In the genomic region with DNA sequence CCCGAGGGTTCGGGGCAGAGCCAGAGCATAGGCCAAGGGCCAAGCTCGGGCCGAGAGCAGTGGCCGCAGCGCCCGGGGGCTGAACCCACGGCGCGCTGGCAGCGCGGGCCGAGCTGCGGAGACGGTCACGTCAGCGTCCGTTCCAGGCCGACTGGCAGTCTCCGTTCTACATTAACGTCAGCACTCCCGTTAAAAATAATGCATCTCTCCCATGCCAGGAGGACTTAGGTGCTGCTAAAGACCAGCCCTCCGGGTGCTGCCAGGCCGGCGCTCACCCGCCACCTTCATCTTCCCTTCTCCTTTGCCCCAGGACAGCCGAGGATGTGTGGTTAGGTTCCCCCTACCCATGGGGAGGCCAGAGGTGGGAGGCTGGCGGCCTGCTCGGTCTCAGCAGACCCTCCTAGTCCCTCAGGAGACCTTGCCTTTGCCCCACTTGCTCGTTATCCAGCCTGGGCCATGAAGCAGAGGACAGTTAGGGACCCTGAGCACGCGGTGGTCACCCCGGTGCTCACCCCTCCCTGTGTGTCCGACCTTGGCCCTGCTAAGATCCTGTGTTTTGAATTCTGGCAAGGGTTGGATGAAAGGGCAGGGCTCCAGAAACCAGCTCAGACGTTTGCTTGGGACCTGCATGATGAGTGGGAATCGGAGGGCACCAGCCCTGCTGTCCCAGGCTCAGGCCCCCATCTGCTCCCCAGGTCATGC, we compare ENCODE assay signal across 8 cellular contexts. TPM values are rescaled to one million over a fixed set of nuclear protein-coding genes. Genes with fewer than 3 reads are reported as not detected.
A peak's percentile ranks its signal among the peaks of the same experiment; 100 is the strongest.
DNase-seq lines count a peak whose midpoint lies in the region; ATAC-seq and TF ChIP-seq lines count a peak whose summit lies in the region.

No MANE protein-coding gene starts in this region.

- H3K9me3 ChIP-seq in gastrocnemius medialis = no peaks in the 10 kb centered on the region

- H3K27me3 Mint-ChIP-seq in activated naive CD8-positive, alpha-beta T cell treated with anti-CD3 and anti-CD28 coated beads for 36 hours = peaks cover 14% of the 10 kb centered on the region

- DNase-seq in ACHN (peak; percentile 52), GM13977 (ENCODE audit: low spot score) (peak; percentile 78), left ventricle myocardium superior (peak; percentile 76), gastrocnemius medialis (peak in 1 of 2 donors; percentile 65), islet precursor cell (no peak)
- DNase-seq in activated naive CD8-positive, alpha-beta T cell treated with anti-CD3 and anti-CD28 coated beads for 36 hours = no peak
- DNase-seq in stimulated activated naive CD4-positive, alpha-beta T cell (lab: John Stamatoyannopoulos, UW) = no peak

- peaks cover 28 to 38% of the 10 kb centered on the region in 2 donors for H3K4me1 ChIP-seq in gastrocnemius medialis

- intact Hi-C loops in left ventricle myocardium superior (cut with micrococcal nuclease) (no loop called here), gastrocnemius medialis (cut with DNase I; ENCODE audit: low total_unique reads) (loop anchor here (2.0 kb wide), 1 partner anchor 26 kb away; a partner anchor contains a TSS)

- peaks cover 26% of the 10 kb centered on the region for H3K4me1 Mint-ChIP-seq in activated naive CD8-positive, alpha-beta T cell treated with anti-CD3 and anti-CD28 coated beads for 36 hours

- in situ Hi-C loops in ACHN (cut with HindIII; ENCODE audit: low pct_ligation_motif_present, low pct_unique_long_range_greater_than_20kb, low sequenced_read_pairs) = no loop called here
- in situ Hi-C loops in GM13977 (cut with MboI; ENCODE audit: low pct_unique_long_range_greater_than_20kb, low sequenced_read_pairs, unreplicated experiment) = no loop called here
- in situ Hi-C loops in gastrocnemius medialis (cut with MboI; ENCODE audit: low sequenced_read_pairs in 4 of 4) = no loop called here

- peak overlapping the region; percentile 82 for H3K4me3 Mint-ChIP-seq in activated naive CD8-positive, alpha-beta T cell treated with anti-CD3 and anti-CD28 coated beads for 36 hours

- peak; percentile 8 for ATAC-seq in HG03460 (IDR thresholded peaks at IDR 0.05; ENCODE audit: unreplicated experiment)
- ATAC-seq in left ventricle myocardium superior = peak; percentile 4
- peak; percentile 51 to 67 for ATAC-seq in gastrocnemius medialis

- no peak for TF ChIP-seq CTCF in GM13977 (IDR thresholded peaks at IDR 0.05; ENCODE audit: extremely low read depth, insufficient read depth, missing control alignments)
- no peak for TF ChIP-seq CTCF in gastrocnemius medialis (IDR thresholded peaks at IDR 0.05 in 4 of 5, conservative IDR thresholded peaks at IDR 0.05 in 1 of 5)

- peak overlapping the region; percentile 82 for H3K27ac Mint-ChIP-seq in activated naive CD8-positive, alpha-beta T cell treated with anti-CD3 and anti-CD28 coated beads for 36 hours

- H3K27me3 ChIP-seq in gastrocnemius medialis = no peaks in the 10 kb centered on the region

- H3K9me3 Mint-ChIP-seq in activated naive CD8-positive, alpha-beta T cell treated with anti-CD3 and anti-CD28 coated beads for 36 hours = no peaks in the 10 kb centered on the region

- H3K36me3 Mint-ChIP-seq in activated naive CD8-positive, alpha-beta T cell treated with anti-CD3 and anti-CD28 coated beads for 36 hours = peaks cover 4% of the 10 kb centered on the region

- H3K27ac ChIP-seq in gastrocnemius medialis = peak overlapping the region; percentile 80 to 93 (median 92)

- peak overlapping the region; percentile 77 to 86 (median 78) for H3K4me3 ChIP-seq in gastrocnemius medialis

- peaks cover 0 to 14% of the 10 kb centered on the region in 2 donors for H3K36me3 ChIP-seq in gastrocnemius medialis

- TF ChIP-seq POLR2A in gastrocnemius medialis (IDR thresholded peaks at IDR 0.05) = peak in 1 of 2 donors; percentile 2

RNA-seq across cellular contexts. Expression of a gene that starts 0.6 kb away (rescaled TPM):
- total RNA-seq in activated naive CD8-positive, alpha-beta T cell treated with anti-CD3 and anti-CD28 coated beads for 36 hours = 10 to 100 TPM; 51.6 to 56.7 TPM
- total RNA-seq in left ventricle myocardium superior (31.2 TPM), gastrocnemius medialis (100 to 1,000 TPM in 1 of 4 donors, 10 to 100 TPM in 3; 75.0 to 124 (median 83.0) TPM)

RNA-seq across cellular contexts. Expression of a gene that starts 6.2 kb away (rescaled TPM):
- total RNA-seq in activated naive CD8-positive, alpha-beta T cell treated with anti-CD3 and anti-CD28 coated beads for 36 hours = under 1 TPM in 1 of 2 experiments, not detected in 1; 0.41 TPM
- total RNA-seq in left ventricle myocardium superior = 20.0 TPM
- 10 to 100 TPM in 1 of 4 donors, 1 to 10 TPM in 3; 5.6 to 22.6 (median 9.1) TPM for total RNA-seq in gastrocnemius medialis

RNA-seq across cellular contexts. Expression of a gene that starts 25.0 kb away (rescaled TPM):
- total RNA-seq in activated naive CD8-positive, alpha-beta T cell treated with anti-CD3 and anti-CD28 coated beads for 36 hours = 100 to 1,000 TPM in 1 of 2 experiments, 10 to 100 TPM in 1; 98.4 to 103 TPM
- total RNA-seq in left ventricle myocardium superior = 72.8 TPM
- 10 to 100 TPM; 42.8 to 77.6 (median 69.7) TPM for total RNA-seq in gastrocnemius medialis

RNA-seq across cellular contexts. Expression of a gene that starts 25.2 kb away (rescaled TPM):
- total RNA-seq in activated naive CD8-positive, alpha-beta T cell treated with anti-CD3 and anti-CD28 coated beads for 36 hours = 10 to 100 TPM; 55.3 to 56.0 TPM
- total RNA-seq in left ventricle myocardium superior = 12.9 TPM
- 1 to 10 TPM; 2.2 to 3.7 (median 2.9) TPM for total RNA-seq in gastrocnemius medialis

RNA-seq across cellular contexts. Expression of a gene that starts 59.9 kb away (rescaled TPM):
- total RNA-seq in activated naive CD8-positive, alpha-beta T cell treated with anti-CD3 and anti-CD28 coated beads for 36 hours = 10 to 100 TPM; 45.4 to 45.8 TPM
- total RNA-seq in left ventricle myocardium superior = 21.7 TPM
- 10 to 100 TPM; 12.4 to 24.1 (median 19.4) TPM for total RNA-seq in gastrocnemius medialis

Comparison
In these comparisons a context has a peak if more than half of its experiments do, and no peak if none do; other contexts are left out.
1. DNase-seq: peak in ACHN (single experiment), GM13977 (single experiment) and left ventricle myocardium superior (single experiment); none in activated naive CD8-positive, alpha-beta T cell treated with anti-CD3 and anti-CD28 coated beads for 36 hours (single experiment), stimulated activated naive CD4-positive, alpha-beta T cell (0 of 6) and islet precursor cell (single experiment).
2. ATAC-seq: peak in every context shown above with its lines; median percentile 59 in gastrocnemius medialis; 8 in HG03460; 4 in left ventricle myocardium superior.
3. RNA of a gene that starts 6.2 kb away (total RNA-seq): 20.0 TPM in left ventricle myocardium superior (single experiment) and 5.6 to 22.6 TPM in gastrocnemius medialis; 0.41 TPM in activated naive CD8-positive, alpha-beta T cell treated with anti-CD3 and anti-CD28 coated beads for 36 hours; every median in the first group is over 4 times any median in the second.